1 cellular context compared by ENCODE assay signal in the genomic region with DNA sequence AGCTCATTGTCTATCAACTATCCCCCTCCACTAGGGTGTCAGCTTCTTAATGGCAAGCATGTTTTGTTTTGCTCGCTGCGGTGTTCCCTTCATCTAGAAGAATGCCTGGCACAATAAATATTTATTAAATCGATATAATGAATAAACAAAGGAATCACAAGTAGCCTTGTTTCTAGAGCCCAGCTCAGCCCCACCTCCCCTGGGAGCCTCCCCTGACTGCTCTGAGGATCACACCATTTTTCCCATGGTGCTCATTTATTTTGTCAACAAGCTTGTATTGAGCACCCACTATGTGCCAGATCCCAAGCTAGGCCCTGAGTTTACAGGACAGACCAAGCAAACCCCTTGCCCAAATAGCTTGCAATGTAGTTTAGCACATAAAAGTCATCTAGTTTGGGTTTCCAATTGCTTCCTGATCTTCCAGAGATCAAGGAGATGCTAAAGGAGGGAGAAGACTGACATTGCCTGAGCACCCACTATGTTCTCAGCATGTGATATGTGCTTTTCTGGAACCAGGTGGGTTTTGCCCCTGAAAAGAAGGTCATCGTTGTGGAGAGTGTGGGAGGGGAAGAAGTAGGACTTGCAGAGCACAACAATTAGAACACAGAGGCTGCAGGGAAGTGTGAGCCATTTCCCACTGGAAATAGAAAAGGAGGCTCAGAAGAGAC.
TF ChIP-seq lines count a peak whose summit lies in the region.

No MANE protein-coding gene starts in this region.

TF ChIP-seq in HepG2, 621 proteins besides CTCF, POLR2A, EP300 and RAD21 (continued from another document and continues in another):
- TF ChIP-seq, protein P1, sequence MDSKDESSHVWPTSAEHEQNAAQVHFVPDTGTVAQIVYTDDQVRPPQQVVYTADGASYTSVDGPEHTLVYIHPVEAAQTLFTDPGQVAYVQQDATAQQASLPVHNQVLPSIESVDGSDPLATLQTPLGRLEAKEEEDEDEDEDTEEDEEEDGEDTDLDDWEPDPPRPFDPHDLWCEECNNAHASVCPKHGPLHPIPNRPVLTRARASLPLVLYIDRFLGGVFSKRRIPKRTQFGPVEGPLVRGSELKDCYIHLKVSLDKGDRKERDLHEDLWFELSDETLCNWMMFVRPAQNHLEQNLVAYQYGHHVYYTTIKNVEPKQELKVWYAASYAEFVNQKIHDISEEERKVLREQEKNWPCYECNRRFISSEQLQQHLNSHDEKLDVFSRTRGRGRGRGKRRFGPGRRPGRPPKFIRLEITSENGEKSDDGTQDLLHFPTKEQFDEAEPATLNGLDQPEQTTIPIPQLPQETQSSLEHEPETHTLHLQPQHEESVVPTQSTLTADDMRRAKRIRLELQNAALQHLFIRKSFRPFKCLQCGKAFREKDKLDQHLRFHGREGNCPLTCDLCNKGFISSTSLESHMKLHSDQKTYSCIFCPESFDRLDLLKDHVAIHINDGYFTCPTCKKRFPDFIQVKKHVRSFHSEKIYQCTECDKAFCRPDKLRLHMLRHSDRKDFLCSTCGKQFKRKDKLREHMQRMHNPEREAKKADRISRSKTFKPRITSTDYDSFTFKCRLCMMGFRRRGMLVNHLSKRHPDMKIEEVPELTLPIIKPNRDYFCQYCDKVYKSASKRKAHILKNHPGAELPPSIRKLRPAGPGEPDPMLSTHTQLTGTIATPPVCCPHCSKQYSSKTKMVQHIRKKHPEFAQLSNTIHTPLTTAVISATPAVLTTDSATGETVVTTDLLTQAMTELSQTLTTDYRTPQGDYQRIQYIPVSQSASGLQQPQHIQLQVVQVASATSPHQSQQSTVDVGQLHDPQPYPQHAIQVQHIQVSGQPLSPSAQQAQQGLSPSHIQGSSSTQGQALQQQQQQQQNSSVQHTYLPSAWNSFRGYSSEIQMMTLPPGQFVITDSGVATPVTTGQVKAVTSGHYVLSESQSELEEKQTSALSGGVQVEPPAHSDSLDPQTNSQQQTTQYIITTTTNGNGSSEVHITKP (CRISPR knock-in tag; IDR thresholded peaks at IDR 0.05; ENCODE audit: low read depth) = peak; percentile 20; the same call in 1 of the 2 replicates
- TF ChIP-seq RBM22 (optimal IDR thresholded peaks at IDR 0.05; ENCODE audit: low read length) = peak; percentile 35
- TF ChIP-seq, protein P2, sequence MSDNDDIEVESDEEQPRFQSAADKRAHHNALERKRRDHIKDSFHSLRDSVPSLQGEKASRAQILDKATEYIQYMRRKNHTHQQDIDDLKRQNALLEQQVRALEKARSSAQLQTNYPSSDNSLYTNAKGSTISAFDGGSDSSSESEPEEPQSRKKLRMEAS (IDR thresholded peaks at IDR 0.05) = no peak
- TF ChIP-seq NFKBIZ (CRISPR knock-in tag; IDR thresholded peaks at IDR 0.05) = no peak
- TF ChIP-seq NFIC (IDR thresholded peaks at IDR 0.05; ENCODE audit: low read length) = no peak
- TF ChIP-seq, protein P3, sequence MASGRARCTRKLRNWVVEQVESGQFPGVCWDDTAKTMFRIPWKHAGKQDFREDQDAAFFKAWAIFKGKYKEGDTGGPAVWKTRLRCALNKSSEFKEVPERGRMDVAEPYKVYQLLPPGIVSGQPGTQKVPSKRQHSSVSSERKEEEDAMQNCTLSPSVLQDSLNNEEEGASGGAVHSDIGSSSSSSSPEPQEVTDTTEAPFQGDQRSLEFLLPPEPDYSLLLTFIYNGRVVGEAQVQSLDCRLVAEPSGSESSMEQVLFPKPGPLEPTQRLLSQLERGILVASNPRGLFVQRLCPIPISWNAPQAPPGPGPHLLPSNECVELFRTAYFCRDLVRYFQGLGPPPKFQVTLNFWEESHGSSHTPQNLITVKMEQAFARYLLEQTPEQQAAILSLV (CRISPR knock-in tag; IDR thresholded peaks at IDR 0.05; ENCODE audit: borderline replicate concordance) = no peak
- no peak for TF ChIP-seq ZNF580 (CRISPR knock-in tag; IDR thresholded peaks at IDR 0.05; ENCODE audit: borderline replicate concordance, low read depth)
- no peak for TF ChIP-seq NFE2L2 (IDR thresholded peaks at IDR 0.05; ENCODE audit: low read length)
- no peak for TF ChIP-seq RARG (CRISPR knock-in tag; IDR thresholded peaks at IDR 0.05; ENCODE audit: low read depth)
- peak; percentile 46 for TF ChIP-seq PAXIP1 (CRISPR knock-in tag; conservative IDR thresholded peaks at IDR 0.05)
- no peak for TF ChIP-seq ZNF367 (CRISPR knock-in tag; IDR thresholded peaks at IDR 0.05; ENCODE audit: borderline replicate concordance)
- no peak for TF ChIP-seq BCL6 (CRISPR knock-in tag; IDR thresholded peaks at IDR 0.05)
- TF ChIP-seq ZMYM4 (CRISPR knock-in tag; IDR thresholded peaks at IDR 0.05) = 0 out of 2 replicates have a peak, but pooled peaks have one; percentile 7
- no peak for TF ChIP-seq ZNF343 (CRISPR knock-in tag; IDR thresholded peaks at IDR 0.05)
- TF ChIP-seq FOXP4 (CRISPR knock-in tag; IDR thresholded peaks at IDR 0.05) = no peak
- TF ChIP-seq, protein P4, sequence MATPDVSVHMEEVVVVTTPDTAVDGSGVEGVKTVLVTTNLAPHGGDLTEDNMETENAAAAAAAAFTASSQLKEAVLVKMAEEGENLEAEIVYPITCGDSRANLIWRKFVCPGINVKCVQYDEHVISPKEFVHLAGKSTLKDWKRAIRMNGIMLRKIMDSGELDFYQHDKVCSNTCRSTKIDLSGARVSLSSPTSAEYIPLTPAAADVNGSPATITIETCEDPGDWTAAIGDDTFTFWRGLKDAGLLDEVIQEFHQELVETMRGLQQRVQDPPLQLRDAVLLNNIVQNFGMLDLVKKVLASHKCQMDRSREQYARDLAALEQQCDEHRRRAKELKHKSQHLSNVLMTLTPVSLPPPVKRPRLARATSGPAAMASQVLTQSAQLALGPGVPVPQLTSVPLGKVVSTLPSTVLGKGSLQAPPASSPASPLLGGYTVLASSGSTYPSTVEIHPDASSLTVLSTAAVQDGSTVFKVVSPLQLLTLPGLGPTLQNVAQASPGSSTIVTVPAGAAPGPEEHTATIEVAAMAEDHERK (CRISPR knock-in tag; IDR thresholded peaks at IDR 0.05; ENCODE audit: low read depth) = no peak
- no peak for TF ChIP-seq TRIM24 (CRISPR knock-in tag; IDR thresholded peaks at IDR 0.05)
- no peak for TF ChIP-seq MXD3 (CRISPR knock-in tag; IDR thresholded peaks at IDR 0.05)
- no peak for TF ChIP-seq LCORL (IDR thresholded peaks at IDR 0.05)
- TF ChIP-seq LCORL (CRISPR knock-in tag; IDR thresholded peaks at IDR 0.05) = no peak
- TF ChIP-seq ZBTB3 (CRISPR knock-in tag; IDR thresholded peaks at IDR 0.05; ENCODE audit: borderline replicate concordance, low read depth) = no peak
- TF ChIP-seq, protein P5, sequence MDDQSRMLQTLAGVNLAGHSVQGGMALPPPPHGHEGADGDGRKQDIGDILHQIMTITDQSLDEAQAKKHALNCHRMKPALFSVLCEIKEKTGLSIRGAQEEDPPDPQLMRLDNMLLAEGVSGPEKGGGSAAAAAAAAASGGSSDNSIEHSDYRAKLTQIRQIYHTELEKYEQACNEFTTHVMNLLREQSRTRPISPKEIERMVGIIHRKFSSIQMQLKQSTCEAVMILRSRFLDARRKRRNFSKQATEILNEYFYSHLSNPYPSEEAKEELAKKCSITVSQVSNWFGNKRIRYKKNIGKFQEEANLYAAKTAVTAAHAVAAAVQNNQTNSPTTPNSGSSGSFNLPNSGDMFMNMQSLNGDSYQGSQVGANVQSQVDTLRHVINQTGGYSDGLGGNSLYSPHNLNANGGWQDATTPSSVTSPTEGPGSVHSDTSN (CRISPR knock-in tag; IDR thresholded peaks at IDR 0.05; ENCODE audit: borderline replicate concordance) = no peak
- TF ChIP-seq, protein P6, sequence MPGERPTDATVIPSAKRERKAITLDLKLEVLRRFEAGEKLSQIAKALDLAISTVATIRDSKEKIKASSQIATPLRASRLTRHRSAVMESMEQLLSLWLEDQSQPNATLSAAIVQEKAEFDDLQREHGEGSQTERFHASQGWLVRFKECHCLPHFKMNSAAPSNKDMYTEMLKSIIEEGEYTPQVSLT (CRISPR knock-in tag; IDR thresholded peaks at IDR 0.05; ENCODE audit: borderline replicate concordance, low read depth) = no peak
- no peak for TF ChIP-seq CHCHD3 (CRISPR knock-in tag; IDR thresholded peaks at IDR 0.05)
- no peak for TF ChIP-seq SATB2 (CRISPR knock-in tag; IDR thresholded peaks at IDR 0.05)
- TF ChIP-seq TMF1 (CRISPR knock-in tag; IDR thresholded peaks at IDR 0.05; ENCODE audit: low read depth) = no peak; the same call in 1 of the 2 replicates
